ENCODE assay signal across 8 cellular contexts in genomic region chr20:25696384-25697131, GRCh38. TPM values are rescaled to one million over a fixed set of nuclear protein-coding genes. Genes with fewer than 3 reads are reported as not detected.
DNase-seq lines count a peak whose midpoint lies in the region; ATAC-seq, FAIRE-seq and TF ChIP-seq lines count a peak whose summit lies in the region.

TSS of gene ZNF337 (minus strand) at chr20:25696853. CDS start at chr20:25686417, 10,436 bp downstream.

- FAIRE-seq in bronchial epithelial cell (lab: Jason Lieb, UNC): no peak

- H3K36me3 ChIP-seq in bronchial epithelial cell (ENCODE audit: control insufficient read depth, insufficient read depth, low read length) (no peaks in the 10 kb centered on the region), smooth muscle cell (ENCODE audit: low read depth) (no peaks in the 10 kb centered on the region)

- H3K4me3 ChIP-seq in WI38 (ENCODE audit: low read depth, low read length) (peak within 1 kb of the TSS; percentile 86), bronchial epithelial cell (ENCODE audit: low read depth, low read length) (peak within 1 kb of the TSS; percentile 92), smooth muscle cell (peak within 1 kb of the TSS; percentile 94)

- no peak for TF ChIP-seq CTCF in WI38 (IDR thresholded peaks at IDR 0.05; ENCODE audit: low read depth, low read length)
- peak; percentile 37 for TF ChIP-seq CTCF in bronchial epithelial cell (IDR thresholded peaks at IDR 0.05; ENCODE audit: insufficient read depth, low read length, severe bottlenecking)
- no peak for TF ChIP-seq CTCF in smooth muscle cell (IDR thresholded peaks at IDR 0.05; ENCODE audit: borderline replicate concordance, insufficient read depth, poor library complexity, severe bottlenecking)

- DNase-seq in AG08395 (ENCODE audit: low spot score) (peak; percentile 97), NCI-H2227 treated with DMSO at 0.1 percent for 48 hours (lab: John Stamatoyannopoulos, UW) (peak; percentile 93), bronchial epithelial cell (ENCODE audit: low read depth) (peak; percentile 81), iPS-NIHi7 (ENCODE audit: extremely low spot score) (peak; percentile 97), smooth muscle cell (lab: John Stamatoyannopoulos, UW; ENCODE audit: unreplicated experiment) (peak; percentile 83)

- ATAC-seq in GM18907 (IDR thresholded peaks at IDR 0.05; ENCODE audit: unreplicated experiment) (peak; percentile 97), HG03159 (IDR thresholded peaks at IDR 0.05; ENCODE audit: unreplicated experiment) (peak; percentile 97)

- peaks cover 15% of the 10 kb centered on the region for H3K9me3 ChIP-seq in smooth muscle cell (replicated peaks; ENCODE audit: low read depth)

- H2AFZ ChIP-seq in smooth muscle cell (ENCODE audit: low read depth): peak within 1 kb of the TSS; percentile 97

- peaks cover 20% of the 10 kb centered on the region for H4K20me1 ChIP-seq in smooth muscle cell (ENCODE audit: low read depth)

- H3K4me2 ChIP-seq in smooth muscle cell: peak within 1 kb of the TSS; percentile 95

- peak within 1 kb of the TSS; percentile 92 for H3K27ac ChIP-seq in smooth muscle cell (ENCODE audit: low read depth)

- 1% methylated on average over 65 of the region's 81 CpGs for WGBS in smooth muscle cell (ENCODE audit: low lambda C conversion rate)

- peaks cover 19% of the 10 kb centered on the region for H3K79me2 ChIP-seq in smooth muscle cell (ENCODE audit: low read depth)

- H3K9ac ChIP-seq in smooth muscle cell (ENCODE audit: low read depth): peak within 1 kb of the TSS; percentile 95

- H3K4me1 ChIP-seq in smooth muscle cell (ENCODE audit: low read depth): peaks cover 7% of the 10 kb centered on the region

- H3F3A ChIP-seq in smooth muscle cell (ENCODE audit: low read depth): no peaks in the 10 kb centered on the region

- no peaks in the 10 kb centered on the region for H3K27me3 ChIP-seq in bronchial epithelial cell (ENCODE audit: control insufficient read depth, insufficient read depth, low read length)
- H3K27me3 ChIP-seq in smooth muscle cell (ENCODE audit: low read depth): no peaks in the 10 kb centered on the region

RNA-seq across cellular contexts. Expression of gene ZNF337, which starts in this region (rescaled TPM):
- total RNA-seq in bronchial epithelial cell (18.2 and 18.4 TPM in 2 replicates), smooth muscle cell (12.5 and 13.3 TPM in 2 replicates)
- polyA plus RNA-seq in smooth muscle cell: 5.1 and 8.5 TPM in 2 replicates

Comparison
In these comparisons a context has a peak if more than half of its experiments do, and no peak if none do; other contexts are left out.
1. Peak in every context shown above with its lines: DNase-seq, ATAC-seq, H3K4me3 ChIP-seq and H3K27ac ChIP-seq.